Comparison of ENCODE assay signal across 1 cellular context in genomic region chr6:3039384-3039783, GRCh38.
TF ChIP-seq lines count a peak whose summit lies in the region.

No MANE protein-coding gene starts in this region.

TF ChIP-seq in K562, 482 proteins besides CTCF, POLR2A, EP300 and RAD21:
- TF ChIP-seq NFIC (IDR thresholded peaks at IDR 0.05), result peak; percentile 91
- TF ChIP-seq ZFP30 (CRISPR knock-in tag; IDR thresholded peaks at IDR 0.05; ENCODE audit: borderline replicate concordance), result no peak
- TF ChIP-seq ZSCAN29 (IDR thresholded peaks at IDR 0.05), result no peak
- 0 out of 3 replicates have a peak, but pooled peaks of 1 of the 2 experiments have one; percentile 23 for TF ChIP-seq CBX3 (IDR thresholded peaks at IDR 0.05; ENCODE audit: borderline replicate concordance in 1 of 2, low read length in 2 of 2)
- TF ChIP-seq, protein P1, sequence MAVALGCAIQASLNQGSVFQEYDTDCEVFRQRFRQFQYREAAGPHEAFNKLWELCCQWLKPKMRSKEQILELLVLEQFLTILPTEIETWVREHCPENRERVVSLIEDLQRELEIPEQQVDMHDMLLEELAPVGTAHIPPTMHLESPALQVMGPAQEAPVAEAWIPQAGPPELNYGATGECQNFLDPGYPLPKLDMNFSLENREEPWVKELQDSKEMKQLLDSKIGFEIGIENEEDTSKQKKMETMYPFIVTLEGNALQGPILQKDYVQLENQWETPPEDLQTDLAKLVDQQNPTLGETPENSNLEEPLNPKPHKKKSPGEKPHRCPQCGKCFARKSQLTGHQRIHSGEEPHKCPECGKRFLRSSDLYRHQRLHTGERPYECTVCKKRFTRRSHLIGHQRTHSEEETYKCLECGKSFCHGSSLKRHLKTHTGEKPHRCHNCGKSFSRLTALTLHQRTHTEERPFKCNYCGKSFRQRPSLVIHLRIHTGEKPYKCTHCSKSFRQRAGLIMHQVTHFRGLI (CRISPR knock-in tag; IDR thresholded peaks at IDR 0.05), result no peak
- TF ChIP-seq HLTF (IDR thresholded peaks at IDR 0.05), result no peak
- TF ChIP-seq ZNF551 (CRISPR knock-in tag; IDR thresholded peaks at IDR 0.05), result no peak
- no peak for TF ChIP-seq CBX8 (IDR thresholded peaks at IDR 0.05; ENCODE audit: borderline replicate concordance, extremely low read depth, low read depth, low read length, poor library complexity, severe bottlenecking)
- no peak for TF ChIP-seq ATF6 (CRISPR knock-in tag; IDR thresholded peaks at IDR 0.05)
- TF ChIP-seq ZBTB8A (IDR thresholded peaks at IDR 0.05; ENCODE audit: partially characterized antibody), result no peak
